In the genomic region with DNA sequence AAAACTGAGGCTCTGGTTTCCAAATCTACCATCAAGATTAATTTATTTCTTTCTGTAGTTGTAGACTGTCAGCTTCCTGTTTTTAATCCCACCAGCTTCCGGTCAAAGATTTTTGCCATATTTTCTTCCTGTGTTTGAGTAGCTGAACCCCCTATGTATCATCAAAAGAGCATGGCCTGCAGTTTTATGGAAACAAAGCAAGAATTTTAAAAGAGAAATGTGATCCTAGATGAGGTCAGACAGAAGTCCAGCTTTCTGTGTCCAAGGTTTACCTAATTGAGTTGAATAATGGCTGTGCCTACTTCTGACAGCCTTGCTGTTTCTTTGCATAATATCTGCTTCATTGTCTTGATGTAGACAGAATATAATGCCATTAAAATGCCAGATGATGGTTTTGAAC, we compare ENCODE assay signal across 22 cellular contexts.
DNase-seq lines count a peak whose midpoint lies in the region; ATAC-seq and TF ChIP-seq lines count a peak whose summit lies in the region.
"Had no signal": no experiment of that assay in that cellular context is flagged by ENCODE, and none has a peak within 500 bp of the region (broad histone marks: within the 10 kb centered on the region; RNA-seq: fewer than 3 reads in every experiment).

No MANE protein-coding gene starts in this region.

- H3K4me3 ChIP-seq in neural progenitor cell: no peak overlapping the region
- no peak overlapping the region for H3K4me3 ChIP-seq in thyroid gland (replicated peaks in 1 of 3)
- H3K4me3 ChIP-seq: coronary artery, left lung, sigmoid colon had no signal

- no peak for DNase-seq in activated CD4-positive, alpha-beta T cell treated with anti-CD3 and anti-CD28 coated beads, Interleukin-2, amount 10 ng/mL, durations not matched to agents 7 days and 5 days
- DNase-seq in activated CD4-positive, alpha-beta T cell treated with anti-CD3 and anti-CD28 coated beads for 4 hours: no peak
- DNase-seq in MV-4-11 (lab: John Stamatoyannopoulos, UW): peak; percentile 48
- DNase-seq in dermis blood vessel endothelial cell: peak; percentile 3
- no peak for DNase-seq in neural progenitor cell (ENCODE audit: low spot score)
- no peak for DNase-seq in foreskin keratinocyte
- no peak for DNase-seq in thyroid gland
- DNase-seq: BE2C, brain microvascular endothelial cell, DMS79, GOT3, left lung, MM.1S, NCI-H2171 treated with DMSO at 0.1 percent for 48 hours, NCI-H526 treated with DMSO at 0.1 percent for 48 hours, sigmoid colon had no signal

- WGBS in thyroid gland, 2 donors: 66 to 71% methylated on average over 1 of the region's 1 CpG

- CTCF ChIA-PET in activated CD4-positive, alpha-beta T cell treated with anti-CD3 and anti-CD28 coated beads, Interleukin-2, amount 10 ng/mL, durations not matched to agents 7 days and 5 days (lab: Charles Lee): interaction anchor here (0.6 to 1.3 kb wide), 3 partner anchors 13 to 242 kb away, joined by 3 to 4 read pairs (median 3); no protein-coding TSS in a partner anchor

- H3K79me2 ChIP-seq in neural progenitor cell (ENCODE audit: low read depth): no peaks in the 10 kb centered on the region

- H3K9me3 Mint-ChIP-seq in activated CD4-positive, alpha-beta T cell treated with anti-CD3 and anti-CD28 coated beads, Interleukin-2, amount 10 ng/mL, durations not matched to agents 7 days and 5 days: peaks cover 13% of the 10 kb centered on the region
- peaks cover 12% of the 10 kb centered on the region for H3K9me3 Mint-ChIP-seq in neural progenitor cell

- no peaks in the 10 kb centered on the region for H3K27me3 Mint-ChIP-seq in activated CD4-positive, alpha-beta T cell treated with anti-CD3 and anti-CD28 coated beads, Interleukin-2, amount 10 ng/mL, durations not matched to agents 7 days and 5 days
- no peaks in the 10 kb centered on the region for H3K27me3 Mint-ChIP-seq in neural progenitor cell (ENCODE audit: insufficient read depth, low read depth)

- no peaks in the 10 kb centered on the region for H3F3A ChIP-seq in neural progenitor cell (ENCODE audit: low read depth)

- H3K4me1 ChIP-seq in neural progenitor cell (peaks cover 15% of the 10 kb centered on the region), foreskin keratinocyte (peaks cover 17% of the 10 kb centered on the region), thyroid gland (no peaks in the 10 kb centered on the region)
- H3K4me1 ChIP-seq: sigmoid colon had no signal

- no peak for ATAC-seq in GM21367 (IDR thresholded peaks at IDR 0.05; ENCODE audit: unreplicated experiment)
- ATAC-seq in foreskin keratinocyte: no peak
- ATAC-seq: activated CD4-positive, CD25-positive, alpha-beta regulatory T cell treated with anti-CD3 and anti-CD28 coated beads, Interleukin-2, amount 50 U/mL, for 24 hours; activated naive CD4-positive, alpha-beta T cell treated with anti-CD3 and anti-CD28 coated beads, Interleukin-2, amount 50 U/mL, for 72 hours; left lung had no signal

- peaks cover 23% of the 10 kb centered on the region for H3K4me1 Mint-ChIP-seq in activated CD4-positive, alpha-beta T cell treated with anti-CD3 and anti-CD28 coated beads, Interleukin-2, amount 10 ng/mL, durations not matched to agents 7 days and 5 days
- peaks cover 11% of the 10 kb centered on the region for H3K4me1 Mint-ChIP-seq in neural progenitor cell
- H3K4me1 Mint-ChIP-seq: nephron had no signal

- peaks cover 16% of the 10 kb centered on the region for H3K36me3 Mint-ChIP-seq in activated CD4-positive, alpha-beta T cell treated with anti-CD3 and anti-CD28 coated beads, Interleukin-2, amount 10 ng/mL, durations not matched to agents 7 days and 5 days (ENCODE audit: low read depth)
- H3K36me3 Mint-ChIP-seq in neural progenitor cell: peaks cover 6% of the 10 kb centered on the region

- TF ChIP-seq POLR2A in thyroid gland (IDR thresholded peaks at IDR 0.05): no peak

- no peak for TF ChIP-seq CTCF in neural progenitor cell (IDR thresholded peaks at IDR 0.05)
- TF ChIP-seq CTCF in foreskin keratinocyte (conservative IDR thresholded peaks at IDR 0.05): no peak
- TF ChIP-seq CTCF in thyroid gland (IDR thresholded peaks at IDR 0.05): no peak

- H3K27me3 ChIP-seq in neural progenitor cell (no peaks in the 10 kb centered on the region), foreskin keratinocyte (no peaks in the 10 kb centered on the region), thyroid gland (no peaks in the 10 kb centered on the region)
- H3K27me3 ChIP-seq: BE2C, brain microvascular endothelial cell, left lung, sigmoid colon had no signal

- no peak overlapping the region for H3K9ac ChIP-seq in neural progenitor cell

- H4K20me1 ChIP-seq in neural progenitor cell (ENCODE audit: low read depth): no peaks in the 10 kb centered on the region

- no peak overlapping the region for H3K4me3 Mint-ChIP-seq in activated CD4-positive, alpha-beta T cell treated with anti-CD3 and anti-CD28 coated beads, Interleukin-2, amount 10 ng/mL, durations not matched to agents 7 days and 5 days
- H3K4me3 Mint-ChIP-seq in neural progenitor cell: no peak overlapping the region
- H3K4me3 Mint-ChIP-seq: mesothelial cell of epicardium, nephron had no signal

- intact Hi-C loops in thyroid gland (cut with DNase I): no loop called here

- no peak overlapping the region for H3K4me2 ChIP-seq in neural progenitor cell

- peak overlapping the region; percentile 19 for H3K27ac Mint-ChIP-seq in activated CD4-positive, alpha-beta T cell treated with anti-CD3 and anti-CD28 coated beads, Interleukin-2, amount 10 ng/mL, durations not matched to agents 7 days and 5 days
- peak overlapping the region; percentile 28 for H3K27ac Mint-ChIP-seq in neural progenitor cell
- H3K27ac Mint-ChIP-seq: activated naive CD4-positive, alpha-beta T cell treated with anti-CD3 and anti-CD28 coated beads, Interleukin-2, amount 50 U/mL, for 72 hours; mesothelial cell of epicardium had no signal

- H3K9me3 ChIP-seq in neural progenitor cell (ENCODE audit: low read depth) (no peaks in the 10 kb centered on the region), thyroid gland (no peaks in the 10 kb centered on the region)
- H3K9me3 ChIP-seq: BE2C, sigmoid colon had no signal

- H3K27ac ChIP-seq in neural progenitor cell: no peak overlapping the region
- no peak overlapping the region for H3K27ac ChIP-seq in foreskin keratinocyte
- no peak overlapping the region for H3K27ac ChIP-seq in thyroid gland
- H3K27ac ChIP-seq: brain microvascular endothelial cell, coronary artery, left lung, sigmoid colon had no signal

- POLR2A ChIA-PET in activated CD4-positive, alpha-beta T cell treated with anti-CD3 and anti-CD28 coated beads, Interleukin-2, amount 10 ng/mL, durations not matched to agents 7 days and 5 days (lab: Charles Lee): no interaction called here

- H3K36me3 ChIP-seq in neural progenitor cell: no peaks in the 10 kb centered on the region
- H3K36me3 ChIP-seq in thyroid gland: no peaks in the 10 kb centered on the region
- H3K36me3 ChIP-seq: BE2C, brain microvascular endothelial cell, left lung, sigmoid colon had no signal

- H2AFZ ChIP-seq in neural progenitor cell (replicated peaks): no peak overlapping the region

Comparison
In these comparisons a context has a peak if more than half of its experiments do, and no peak if none do; other contexts are left out.
1. DNase-seq: peak in MV-4-11 (single experiment) and dermis blood vessel endothelial cell (single experiment); none in activated CD4-positive, alpha-beta T cell treated with anti-CD3 and anti-CD28 coated beads, Interleukin-2, amount 10 ng/mL, durations not matched to agents 7 days and 5 days (single experiment), activated CD4-positive, alpha-beta T cell treated with anti-CD3 and anti-CD28 coated beads for 4 hours (0 of 2), neural progenitor cell (single experiment), foreskin keratinocyte (0 of 2) and thyroid gland (0 of 2).